In genomic region chr20:327946-328563, GRCh38 we compare ENCODE assay signal across 8 cellular contexts. TPM values are rescaled to one million over a fixed set of nuclear protein-coding genes. Genes with fewer than 3 reads are reported as not detected.
DNase-seq lines count a peak whose midpoint lies in the region; ATAC-seq, FAIRE-seq and TF ChIP-seq lines count a peak whose summit lies in the region.

No MANE protein-coding gene starts in this region.

- H3K9me3 Mint-ChIP-seq in activated CD8-positive, alpha-beta T cell treated with anti-CD3 and anti-CD28 coated beads, Interleukin-2, amount 10 ng/mL, durations not matched to agents 7 days and 5 days (ENCODE audit: insufficient read depth) = no peaks in the 10 kb centered on the region
- no peaks in the 10 kb centered on the region for H3K9me3 Mint-ChIP-seq in stimulated activated naive CD8-positive, alpha-beta T cell treated with anti-CD3 and anti-CD28 coated beads, Interleukin-15, amount 100 ng/mL, for 72 hours

- H3K36me3 Mint-ChIP-seq in activated CD8-positive, alpha-beta T cell treated with anti-CD3 and anti-CD28 coated beads, Interleukin-2, amount 10 ng/mL, durations not matched to agents 7 days and 5 days (ENCODE audit: low read depth) = peaks cover 2% of the 10 kb centered on the region

- POLR2A ChIA-PET in activated CD8-positive, alpha-beta T cell treated with anti-CD3 and anti-CD28 coated beads, Interleukin-2, amount 10 ng/mL, durations not matched to agents 7 days and 5 days (lab: Charles Lee) = no interaction called here

- CTCF ChIA-PET in activated CD8-positive, alpha-beta T cell treated with anti-CD3 and anti-CD28 coated beads, Interleukin-2, amount 10 ng/mL, durations not matched to agents 7 days and 5 days (lab: Charles Lee) = interaction anchor here (3.5 kb wide), 1 partner anchor 18 kb away, joined by 26 read pairs; the partner anchor contains the start of gene NRSN2

- no peak for ATAC-seq in activated CD8-positive, alpha-beta T cell treated with anti-CD3 and anti-CD28 coated beads, Interleukin-2, amount 10 ng/mL, durations not matched to agents 7 days and 5 days
- ATAC-seq in stimulated activated naive CD8-positive, alpha-beta T cell treated with anti-CD3 and anti-CD28 coated beads, Interleukin-15, amount 100 ng/mL, for 72 hours = no peak
- ATAC-seq in HG03565 (IDR thresholded peaks at IDR 0.05; ENCODE audit: unreplicated experiment) = no peak

- no peaks in the 10 kb centered on the region for H3K27me3 Mint-ChIP-seq in activated CD8-positive, alpha-beta T cell treated with anti-CD3 and anti-CD28 coated beads, Interleukin-2, amount 10 ng/mL, durations not matched to agents 7 days and 5 days (ENCODE audit: low read depth)
- no peaks in the 10 kb centered on the region for H3K27me3 Mint-ChIP-seq in stimulated activated naive CD8-positive, alpha-beta T cell treated with anti-CD3 and anti-CD28 coated beads, Interleukin-15, amount 100 ng/mL, for 72 hours

- peak overlapping the region; percentile 74 for H3K4me3 Mint-ChIP-seq in activated CD8-positive, alpha-beta T cell treated with anti-CD3 and anti-CD28 coated beads, Interleukin-2, amount 10 ng/mL, durations not matched to agents 7 days and 5 days
- peak overlapping the region; percentile 91 to 95 for H3K4me3 Mint-ChIP-seq in stimulated activated naive CD8-positive, alpha-beta T cell treated with anti-CD3 and anti-CD28 coated beads, Interleukin-15, amount 100 ng/mL, for 72 hours

- H3K4me3 ChIP-seq in iPS-11a (ENCODE audit: low read depth, low read length) = peak overlapping the region; percentile 82

- DNase-seq in NCI-H748 (lab: John Stamatoyannopoulos, UW; ENCODE audit: unreplicated experiment) = peak; percentile 50
- no peak for DNase-seq in NCI-H748 treated with DMSO at 0.1 percent for 48 hours (lab: John Stamatoyannopoulos, UW)
- DNase-seq in activated CD8-positive, alpha-beta T cell treated with anti-CD3 and anti-CD28 coated beads, Interleukin-2, amount 10 ng/mL, durations not matched to agents 7 days and 5 days = no peak
- no peak for DNase-seq in stimulated activated naive CD8-positive, alpha-beta T cell treated with anti-CD3 and anti-CD28 coated beads, Interleukin-15, amount 100 ng/mL, for 72 hours
- no peak for DNase-seq in activated CD4-positive, CD25-positive, alpha-beta regulatory T cell (lab: John Stamatoyannopoulos, UW)
- no peak for DNase-seq in GM12892 (ENCODE audit: insufficient read length)

- TF ChIP-seq POLR2A in GM12892 (IDR thresholded peaks at IDR 0.05; ENCODE audit: low read depth, low read length) = no peak

- peaks cover 51% of the 10 kb centered on the region for H3K4me1 Mint-ChIP-seq in activated CD8-positive, alpha-beta T cell treated with anti-CD3 and anti-CD28 coated beads, Interleukin-2, amount 10 ng/mL, durations not matched to agents 7 days and 5 days (ENCODE audit: low read depth)
- H3K4me1 Mint-ChIP-seq in stimulated activated naive CD8-positive, alpha-beta T cell treated with anti-CD3 and anti-CD28 coated beads, Interleukin-15, amount 100 ng/mL, for 72 hours = peaks cover 47% of the 10 kb centered on the region

- H3K27ac Mint-ChIP-seq in activated CD8-positive, alpha-beta T cell treated with anti-CD3 and anti-CD28 coated beads, Interleukin-2, amount 10 ng/mL, durations not matched to agents 7 days and 5 days = no peak overlapping the region
- no peak overlapping the region for H3K27ac Mint-ChIP-seq in stimulated activated naive CD8-positive, alpha-beta T cell treated with anti-CD3 and anti-CD28 coated beads, Interleukin-15, amount 100 ng/mL, for 72 hours

- no peak for FAIRE-seq in GM12892 (lab: Jason Lieb, UNC)

RNA-seq across cellular contexts. Expression of gene SOX12, which starts 2.7 kb away (rescaled TPM):
- total RNA-seq in activated CD8-positive, alpha-beta T cell treated with anti-CD3 and anti-CD28 coated beads, Interleukin-2, amount 10 ng/mL, durations not matched to agents 7 days and 5 days = 1 to 10 TPM; 5.5 to 5.8 TPM
- polyA plus RNA-seq in GM12892 (2012; ENCODE audit: missing spikeins) = 2.1 TPM

RNA-seq across cellular contexts. Expression of gene NRSN2, which starts 18.9 kb away (rescaled TPM):
- 1 to 10 TPM; 1.4 to 2.4 TPM for total RNA-seq in activated CD8-positive, alpha-beta T cell treated with anti-CD3 and anti-CD28 coated beads, Interleukin-2, amount 10 ng/mL, durations not matched to agents 7 days and 5 days
- 7.4 TPM for polyA plus RNA-seq in GM12892 (2012; ENCODE audit: missing spikeins)

RNA-seq across cellular contexts. Expression of gene ZCCHC3, which starts 30.7 kb away (rescaled TPM):
- 10 to 100 TPM; 28.4 to 29.0 TPM for total RNA-seq in activated CD8-positive, alpha-beta T cell treated with anti-CD3 and anti-CD28 coated beads, Interleukin-2, amount 10 ng/mL, durations not matched to agents 7 days and 5 days
- 14.4 TPM for polyA plus RNA-seq in GM12892 (2012; ENCODE audit: missing spikeins)

RNA-seq across cellular contexts. Expression of gene C20orf96, which starts 37.5 kb away (rescaled TPM):
- 1 to 10 TPM; 6.8 to 8.5 TPM for total RNA-seq in activated CD8-positive, alpha-beta T cell treated with anti-CD3 and anti-CD28 coated beads, Interleukin-2, amount 10 ng/mL, durations not matched to agents 7 days and 5 days
- 8.5 TPM for polyA plus RNA-seq in GM12892 (2012; ENCODE audit: missing spikeins)

RNA-seq across cellular contexts. Expression of gene TRIB3, which starts 52.5 kb away (rescaled TPM):
- 10 to 100 TPM; 32.6 to 32.8 TPM for total RNA-seq in activated CD8-positive, alpha-beta T cell treated with anti-CD3 and anti-CD28 coated beads, Interleukin-2, amount 10 ng/mL, durations not matched to agents 7 days and 5 days
- 10.5 TPM for polyA plus RNA-seq in GM12892 (2012; ENCODE audit: missing spikeins)
